Comparison of ENCODE assay signal across 17 cellular contexts in genomic region chr15:80474224-80474619, GRCh38.
"Had no signal": no experiment of that assay in that cellular context is flagged by ENCODE, and none has a peak within 500 bp of the region (broad histone marks: within the 10 kb centered on the region; RNA-seq: fewer than 3 reads in every experiment).

No MANE protein-coding gene starts in this region.

- H3K27ac Mint-ChIP-seq: activated naive CD4-positive, alpha-beta T cell treated with anti-CD3 and anti-CD28 coated beads, Interleukin-2, amount 50 U/mL, for 72 hours; activated T-cell treated with anti-CD3 and anti-CD28 coated beads, Interleukin-2, amount 50 U/mL, for 72 hours had no signal

- DNase-seq: activated CD4-positive, alpha-beta T cell treated with anti-CD3 and anti-CD28 coated beads, Interleukin-2, amount 50 U/mL, for 4 hours; activated gamma-delta T cell; activated T-cell treated with anti-CD3 and anti-CD28 coated beads, Interleukin-2, amount 50 U/mL, for 72 hours; erythroblast; foreskin melanocyte; left ventricle myocardium inferior; posterior cingulate gyrus; retina; stimulated activated CD4-positive, alpha-beta T cell treated with anti-CD3 and anti-CD28 coated beads, Interleukin-12 subunit alpha, Interleukin-12 subunit beta, amount 100 ng/mL, for 4 hours; stimulated activated CD4-positive, alpha-beta T cell treated with anti-CD3 and anti-CD28 coated beads, Interleukin-1b, Interleukin-23, amount 100 ng/mL, for 48 hours; stimulated activated CD8-positive, alpha-beta memory T cell treated with anti-CD3 and anti-CD28 coated beads, Interleukin-4, amount 100 ng/mL, for 48 hours; stimulated activated naive CD4-positive, alpha-beta T cell; thyroid gland; WERI-Rb-1 had no signal

- H3K4me3 Mint-ChIP-seq: activated T-cell treated with anti-CD3 and anti-CD28 coated beads, Interleukin-2, amount 50 U/mL, for 72 hours had no signal

- ATAC-seq: activated naive CD4-positive, alpha-beta T cell treated with anti-CD3 and anti-CD28 coated beads, Interleukin-2, amount 50 U/mL, for 72 hours; activated T-cell treated with anti-CD3 and anti-CD28 coated beads, Interleukin-2, amount 50 U/mL, for 72 hours had no signal

- H3K36me3 Mint-ChIP-seq: activated naive CD4-positive, alpha-beta T cell treated with anti-CD3 and anti-CD28 coated beads, Interleukin-2, amount 50 U/mL, for 72 hours had no signal

- H3K27ac ChIP-seq: cardiac muscle cell, left ventricle myocardium inferior, neutrophil, thyroid gland, WERI-Rb-1 had no signal
